ENCODE assay signal across 8 cellular contexts in genomic region chr9:73900-74525, GRCh38. TPM values are rescaled to one million over a fixed set of nuclear protein-coding genes. Genes with fewer than 3 reads are reported as not detected.
DNase-seq lines count a peak whose midpoint lies in the region; ATAC-seq and TF ChIP-seq lines count a peak whose summit lies in the region.
"Not testable (repeated sequence)": the region's sequence is repeated elsewhere in the genome, so short reads cannot be mapped to it uniquely, and the experiment has no call there.

No MANE protein-coding gene starts in this region.

- H3K9me3 ChIP-seq in CD8-positive, alpha-beta T cell (ENCODE audit: low read length); Peyer's patch; prostate gland; tibial nerve: not testable (repeated sequence)

- not testable (repeated sequence) for H3K36me3 ChIP-seq in CD8-positive, alpha-beta T cell (ENCODE audit: insufficient read depth, low read length); Peyer's patch; mesendoderm (ENCODE audit: control insufficient read depth, insufficient read depth, low read length); prostate gland; tibial nerve

- H4K8ac ChIP-seq in mesendoderm (ENCODE audit: low read depth, low read length): not testable (repeated sequence)

- CTCF ChIA-PET in CD8-positive, alpha-beta T cell (lab: Charles Lee): not testable (repeated sequence)

- WGBS in mesendoderm (ENCODE audit: extremely low coverage, insufficient coverage, low lambda C conversion rate): no CpG with 5 or more reads among the region's 18 CpGs
- 37% methylated on average over 11 of the region's 18 CpGs for WGBS in prostate gland
- WGBS in tibial nerve, 2 donors: 15 to 16% methylated on average over 17 to 18 of the region's 18 CpGs

- not testable (repeated sequence) for H3K18ac ChIP-seq in mesendoderm (ENCODE audit: low read length)

- H3K4ac ChIP-seq in mesendoderm (ENCODE audit: low read depth, low read length): not testable (repeated sequence)

- H3K23ac ChIP-seq in mesendoderm (ENCODE audit: low read length): not testable (repeated sequence)

- not testable (repeated sequence) for H3K4me1 ChIP-seq in CD8-positive, alpha-beta T cell (ENCODE audit: insufficient read depth, low read length); Peyer's patch; mesendoderm (ENCODE audit: control insufficient read depth, low read depth, low read length); prostate gland (replicated peaks); tibial nerve

- H3K27ac ChIP-seq in CD8-positive, alpha-beta T cell (ENCODE audit: low read depth, low read length); Peyer's patch; mesendoderm (ENCODE audit: low read depth, low read length); prostate gland: not testable (repeated sequence)
- H3K27ac ChIP-seq in dorsolateral prefrontal cortex: peak overlapping the region in 1 of 59 donors; percentile 51
- H3K27ac ChIP-seq in tibial nerve: peak overlapping the region in 1 of 4 donors; percentile 68

- not testable (repeated sequence) for H3K9me3 Mint-ChIP-seq in CD8-positive, alpha-beta T cell; activated T-helper 2 cell treated with anti-CD3 and anti-CD28 coated beads, Interferon-gamma antibody, Interleukin-2, Interleukin-4, amounts not matched to agents 10 μg/mL and 5 μg/mL and 100 μg/mL, durations not matched to agents 14 hours and 24 hours and 36 hours

- H2AK5ac ChIP-seq in mesendoderm (ENCODE audit: low read length): not testable (repeated sequence)

- H2BK15ac ChIP-seq in mesendoderm (replicated peaks; ENCODE audit: low read depth): not testable (repeated sequence)

- not testable (repeated sequence) for H3K27ac Mint-ChIP-seq in CD8-positive, alpha-beta T cell; activated T-helper 2 cell treated with anti-CD3 and anti-CD28 coated beads, Interferon-gamma antibody, Interleukin-2, Interleukin-4, amounts not matched to agents 10 μg/mL and 5 μg/mL and 100 μg/mL, durations not matched to agents 14 hours and 24 hours and 36 hours

- TF ChIP-seq EP300 in tibial nerve (IDR thresholded peaks at IDR 0.05): not testable (repeated sequence)

- TF ChIP-seq CTCF in CD8-positive, alpha-beta T cell (IDR thresholded peaks at IDR 0.05); Peyer's patch (IDR thresholded peaks at IDR 0.05); dorsolateral prefrontal cortex (IDR thresholded peaks at IDR 0.05 in 54 of 56, conservative IDR thresholded peaks at IDR 0.05 in 2 of 56; ENCODE audit: low read depth in 1 of 56, partially characterized antibody in 56 of 56); prostate gland (IDR thresholded peaks at IDR 0.05); tibial nerve (IDR thresholded peaks at IDR 0.05): not testable (repeated sequence)

- H3K27me3 Mint-ChIP-seq in CD8-positive, alpha-beta T cell (ENCODE audit: low read depth): not testable (repeated sequence)
- H3K27me3 Mint-ChIP-seq in activated T-helper 2 cell treated with anti-CD3 and anti-CD28 coated beads, Interferon-gamma antibody, Interleukin-2, Interleukin-4, amounts not matched to agents 10 μg/mL and 5 μg/mL and 100 μg/mL, durations not matched to agents 14 hours and 24 hours and 36 hours (ENCODE audit: low read depth): peaks cover 18% of the 10 kb centered on the region

- H3K79me1 ChIP-seq in mesendoderm (ENCODE audit: low read length): not testable (repeated sequence)

- POLR2A ChIA-PET in CD8-positive, alpha-beta T cell (lab: Charles Lee): not testable (repeated sequence)

- not testable (repeated sequence) for H3K4me3 ChIP-seq in CD8-positive, alpha-beta T cell (ENCODE audit: low read depth, low read length); mesendoderm (ENCODE audit: low read length)
- H3K4me3 ChIP-seq in Peyer's patch (peak overlapping the region in 3 of 4 donors; percentile 24 to 56 (median 56)), dorsolateral prefrontal cortex (peak overlapping the region in 45 of 59 donors; percentile 24 to 62 (median 40)), prostate gland (peak overlapping the region; percentile 18 to 29), tibial nerve (peak overlapping the region in 3 of 4 donors; percentile 36 to 62 (median 53))

- intact Hi-C loops in CD8-positive, alpha-beta T cell (cut with DNase I, micrococcal nuclease); activated T-helper 2 cell treated with anti-CD3 and anti-CD28 coated beads, Interferon-gamma antibody, Interleukin-2, Interleukin-4, amounts not matched to agents 10 μg/mL and 5 μg/mL and 100 μg/mL, durations not matched to agents 14 hours and 24 hours and 36 hours (cut with micrococcal nuclease); dorsolateral prefrontal cortex (cut with DNase I); left ventricle myocardium superior (cut with micrococcal nuclease); prostate gland (cut with DNase I): not testable (repeated sequence)

- H3K36me3 Mint-ChIP-seq in CD8-positive, alpha-beta T cell; activated T-helper 2 cell treated with anti-CD3 and anti-CD28 coated beads, Interferon-gamma antibody, Interleukin-2, Interleukin-4, amounts not matched to agents 10 μg/mL and 5 μg/mL and 100 μg/mL, durations not matched to agents 14 hours and 24 hours and 36 hours (ENCODE audit: low read depth): not testable (repeated sequence)

- not testable (repeated sequence) for H3K79me2 ChIP-seq in mesendoderm (ENCODE audit: control insufficient read depth, insufficient read depth, low read length)

- not testable (repeated sequence) for H3K27me3 ChIP-seq in CD8-positive, alpha-beta T cell (ENCODE audit: insufficient read depth, low read length); Peyer's patch; mesendoderm (ENCODE audit: insufficient read depth, low read length, poor library complexity); prostate gland (replicated peaks; ENCODE audit: insufficient read depth); tibial nerve
- peaks cover 0 to 21% (median 3%) of the 10 kb centered on the region in 45 donors for H3K27me3 ChIP-seq in dorsolateral prefrontal cortex

- H3K56ac ChIP-seq in mesendoderm (ENCODE audit: low read length): not testable (repeated sequence)

- H3K4me3 Mint-ChIP-seq in CD8-positive, alpha-beta T cell: peak overlapping the region; percentile 78
- peak overlapping the region; percentile 38 for H3K4me3 Mint-ChIP-seq in activated T-helper 2 cell treated with anti-CD3 and anti-CD28 coated beads, Interferon-gamma antibody, Interleukin-2, Interleukin-4, amounts not matched to agents 10 μg/mL and 5 μg/mL and 100 μg/mL, durations not matched to agents 14 hours and 24 hours and 36 hours (ENCODE audit: low read depth)

- not testable (repeated sequence) for H3K4me2 ChIP-seq in mesendoderm (ENCODE audit: low read length)

- H2BK5ac ChIP-seq in mesendoderm (ENCODE audit: low read length): not testable (repeated sequence)

- DNase-seq in CD8-positive, alpha-beta T cell; Peyer's patch; activated T-helper 2 cell treated with anti-CD3 and anti-CD28 coated beads, Interferon-gamma antibody, Interleukin-2, Interleukin-4, amounts not matched to agents 10 μg/mL and 5 μg/mL and 100 μg/mL, durations not matched to agents 14 hours and 24 hours and 36 hours (ENCODE audit: low spot score); dorsolateral prefrontal cortex; left ventricle myocardium superior; prostate gland (ENCODE audit: low spot score); tibial nerve (ENCODE audit: low spot score in 2 of 2): not testable (repeated sequence)
- DNase-seq in mesendoderm: peak; percentile 5

- not testable (repeated sequence) for H3K4me1 Mint-ChIP-seq in CD8-positive, alpha-beta T cell (ENCODE audit: low read depth); activated T-helper 2 cell treated with anti-CD3 and anti-CD28 coated beads, Interferon-gamma antibody, Interleukin-2, Interleukin-4, amounts not matched to agents 10 μg/mL and 5 μg/mL and 100 μg/mL, durations not matched to agents 14 hours and 24 hours and 36 hours (ENCODE audit: low read depth)

- not testable (repeated sequence) for TF ChIP-seq POLR2A in Peyer's patch (IDR thresholded peaks at IDR 0.05); prostate gland (IDR thresholded peaks at IDR 0.05); tibial nerve (IDR thresholded peaks at IDR 0.05)

- ATAC-seq in CD8-positive, alpha-beta T cell: not testable (repeated sequence)
- ATAC-seq in left ventricle myocardium superior: peak; percentile 39

- H3K9ac ChIP-seq in mesendoderm (ENCODE audit: low read length): not testable (repeated sequence)

- not testable (repeated sequence) for H4K5ac ChIP-seq in mesendoderm (ENCODE audit: low read length)

- H2BK120ac ChIP-seq in mesendoderm (ENCODE audit: low read depth, low read length): not testable (repeated sequence)

RNA-seq across cellular contexts. Expression of gene FOXD4, which starts 44.2 kb away (rescaled TPM):
- not detected for total RNA-seq in CD8-positive, alpha-beta T cell
- total RNA-seq in Peyer's patch: under 1 TPM in 1 of 4 donors, not detected in 3; 0.54 TPM
- total RNA-seq in activated T-helper 2 cell treated with anti-CD3 and anti-CD28 coated beads, Interferon-gamma antibody, Interleukin-2, Interleukin-4, amounts not matched to agents 10 μg/mL and 5 μg/mL and 100 μg/mL, durations not matched to agents 14 hours and 24 hours and 36 hours: 0.09 TPM in 1 of 2 replicates, not detected in the other
- 1 to 10 TPM in 58 of 120 experiments, under 1 TPM in 57, not detected in 5; 0.25 to 2.6 (median 1.0) TPM for total RNA-seq in dorsolateral prefrontal cortex
- 0.12 TPM for total RNA-seq in left ventricle myocardium superior
- 0.06 TPM for polyA plus RNA-seq in mesendoderm (2013, experiment 1 of 2)
- polyA plus RNA-seq in mesendoderm (2013, experiment 2 of 2): 0.01 TPM
- total RNA-seq in prostate gland: under 1 TPM; 0.46 to 0.51 TPM
- not detected for total RNA-seq in tibial nerve

RNA-seq across cellular contexts. Expression of gene WASHC1, which starts 44.8 kb away (rescaled TPM):
- 10 to 100 TPM; 23.3 to 24.4 TPM for total RNA-seq in CD8-positive, alpha-beta T cell
- 10 to 100 TPM in 3 of 4 donors, 1 to 10 TPM in 1; 9.2 to 23.9 (median 17.2) TPM for total RNA-seq in Peyer's patch
- 17.8 and 20.5 TPM in 2 replicates for total RNA-seq in activated T-helper 2 cell treated with anti-CD3 and anti-CD28 coated beads, Interferon-gamma antibody, Interleukin-2, Interleukin-4, amounts not matched to agents 10 μg/mL and 5 μg/mL and 100 μg/mL, durations not matched to agents 14 hours and 24 hours and 36 hours
- 10 to 100 TPM in 118 of 120 experiments, 1 to 10 TPM in 2; 8.6 to 31.1 (median 19.4) TPM for total RNA-seq in dorsolateral prefrontal cortex
- total RNA-seq in left ventricle myocardium superior: 14.0 TPM
- 4.7 TPM for polyA plus RNA-seq in mesendoderm (2013, experiment 1 of 2)
- polyA plus RNA-seq in mesendoderm (2013, experiment 2 of 2): 4.6 TPM
- total RNA-seq in prostate gland: 10 to 100 TPM in 1 of 2 donors, 1 to 10 TPM in 1; 7.8 to 12.7 TPM
- total RNA-seq in tibial nerve: 10 to 100 TPM in 2 of 4 donors, 1 to 10 TPM in 2; 5.1 to 14.7 (median 9.4) TPM
